Comparison of ENCODE assay signal across 14 cellular contexts in genomic region chr12:55827806-55828205, GRCh38. TPM values are rescaled to one million over a fixed set of nuclear protein-coding genes. Genes with fewer than 3 reads are reported as not detected.
A peak's percentile ranks its signal among the peaks of the same experiment; 100 is the strongest.
DNase-seq lines count a peak whose midpoint lies in the region; ATAC-seq and TF ChIP-seq lines count a peak whose summit lies in the region.
"Had no signal": no experiment of that assay in that cellular context is flagged by ENCODE, and none has a peak within 500 bp of the region (broad histone marks: within the 10 kb centered on the region; RNA-seq: fewer than 3 reads in every experiment).

No MANE protein-coding gene starts in this region.

- no peaks in the 10 kb centered on the region for H3K9me2 ChIP-seq in HCT116 (ENCODE audit: insufficient read depth)

- H3K27ac ChIP-seq in HCT116 (ENCODE audit: low read depth, low read length) (no peak overlapping the region), muscle layer of duodenum (ENCODE audit: low read length) (peak overlapping the region; percentile 4)

- TF ChIP-seq POLR2A in HCT116 (IDR thresholded peaks at IDR 0.05; ENCODE audit: borderline replicate concordance, extremely low read depth, insufficient read depth, insufficient read length) = no peak

- ATAC-seq in HCT116 (no peak), mucosa of descending colon (no peak), HG03442 (IDR thresholded peaks at IDR 0.05; ENCODE audit: unreplicated experiment) (no peak), HG03520 (IDR thresholded peaks at IDR 0.05; ENCODE audit: unreplicated experiment) (no peak)
- ATAC-seq in activated naive CD8-positive, alpha-beta T cell treated with anti-CD3 and anti-CD28 coated beads, Interleukin-2, amount 50 U/mL, for 24 hours = no peak
- ATAC-seq: heart left ventricle had no signal

- H4K20me1 ChIP-seq in HCT116 (ENCODE audit: insufficient read depth) = no peaks in the 10 kb centered on the region

- H2AFZ ChIP-seq in HCT116 (ENCODE audit: low read depth, low read length, poor library complexity, severe bottlenecking) = no peak overlapping the region

- TF ChIP-seq CTCF in AG04449 (IDR thresholded peaks at IDR 0.05; ENCODE audit: insufficient read depth, low read length, missing control alignments) (no peak), HCT116 (IDR thresholded peaks at IDR 0.05 in 2 of 3, conservative IDR thresholded peaks at IDR 0.05 in 1 of 3; ENCODE audit: borderline replicate concordance in 1 of 3, insufficient read depth in 1 of 3, low read depth in 2 of 3, low read length in 2 of 3) (no peak), mucosa of descending colon (IDR thresholded peaks at IDR 0.05) (no peak)

- no peaks in the 10 kb centered on the region for H3K27me3 ChIP-seq in HCT116 (ENCODE audit: insufficient read depth, low read length)
- no peaks in the 10 kb centered on the region for H3K27me3 ChIP-seq in muscle layer of duodenum (ENCODE audit: low read depth, low read length)
- H3K27me3 ChIP-seq: cardiac muscle cell, heart left ventricle had no signal

- H3K4me3 ChIP-seq in AG04449 (ENCODE audit: low read depth, low read length) = peak overlapping the region; percentile 3; the same call in 1 of the 2 replicates
- no peak overlapping the region; a peak in 2 of 4 replicates for H3K4me3 ChIP-seq in HCT116 (replicated peaks in 1 of 2; ENCODE audit: low read depth in 1 of 2, low read length in 2 of 2)
- peak overlapping the region in 1 of 2 donors; percentile 8 for H3K4me3 ChIP-seq in muscle layer of duodenum (ENCODE audit: low read depth in 1 of 2, low read length in 2 of 2)
- no peak overlapping the region for H3K4me3 ChIP-seq in mucosa of descending colon
- H3K4me3 ChIP-seq: cardiac muscle cell, prostate gland had no signal

- no peaks in the 10 kb centered on the region for H3K27me3 Mint-ChIP-seq in activated naive CD8-positive, alpha-beta T cell treated with anti-CD3 and anti-CD28 coated beads, Interleukin-2, amount 50 U/mL, for 24 hours

- H3K36me3 ChIP-seq in HCT116 (ENCODE audit: control insufficient read depth in 1 of 2, insufficient read depth in 2 of 2, low read length in 2 of 2) = peaks cover 7 to 23% of the 10 kb centered on the region in 2 experiments; a peak in 2 of 4 replicates
- peaks cover 3 to 21% of the 10 kb centered on the region in 2 donors for H3K36me3 ChIP-seq in muscle layer of duodenum (ENCODE audit: control insufficient read depth in 1 of 2, insufficient read depth in 2 of 2, low read length in 2 of 2)
- peaks cover 5% of the 10 kb centered on the region for H3K36me3 ChIP-seq in mucosa of descending colon (ENCODE audit: low read depth)
- H3K36me3 ChIP-seq: prostate gland had no signal

- peak overlapping the region; percentile 87 for H3K4me2 ChIP-seq in HCT116 (ENCODE audit: low read length)

- peaks cover 52% of the 10 kb centered on the region for H3K4me1 Mint-ChIP-seq in activated naive CD8-positive, alpha-beta T cell treated with anti-CD3 and anti-CD28 coated beads, Interleukin-2, amount 50 U/mL, for 24 hours

- no peak overlapping the region for H3K9ac ChIP-seq in HCT116 (ENCODE audit: low read length)

- H3K9me3 ChIP-seq in HCT116 (ENCODE audit: control insufficient read depth in 1 of 2, insufficient read depth in 1 of 2, low read depth in 1 of 2, low read length in 2 of 2) = no peaks in the 10 kb centered on the region
- no peaks in the 10 kb centered on the region for H3K9me3 ChIP-seq in muscle layer of duodenum (ENCODE audit: control insufficient read depth in 1 of 2, low read length in 2 of 2)
- H3K9me3 ChIP-seq in mucosa of descending colon = no peaks in the 10 kb centered on the region
- H3K9me3 ChIP-seq: heart left ventricle, prostate gland had no signal

- intact Hi-C loops in HCT116 (cut with micrococcal nuclease) = loop anchor here (2.0 kb wide), 1 partner anchor 99 kb away; the partner anchor contains the start of gene PYM1
- intact Hi-C loops in mucosa of descending colon (cut with DNase I, micrococcal nuclease) = no loop called here

- H3K4me3 Mint-ChIP-seq in activated naive CD8-positive, alpha-beta T cell treated with anti-CD3 and anti-CD28 coated beads, Interleukin-2, amount 50 U/mL, for 24 hours = peak overlapping the region; percentile 99

- POLR2A ChIA-PET in AG04449 (lab: Yijun Ruan, JAX) (no interaction called here), HCT116 (lab: Charles Lee) (interaction anchor here (0.6 to 2.0 kb wide), 2 partner anchors 10 to 102 kb away, joined by 4 to 8 read pairs; partner anchors contain the start of genes ORMDL2 and SARNP)

- no peak for TF ChIP-seq RAD21 in HCT116 (IDR thresholded peaks at IDR 0.05; ENCODE audit: low read depth)

- DNase-seq in AG04449 (ENCODE audit: low read depth, low spot score) (no peak), HCT116 (ENCODE audit: low read depth, low spot score) (no peak), mucosa of descending colon (no peak), DMS153 (lab: John Stamatoyannopoulos, UW) (no peak)
- no peak for DNase-seq in activated naive CD8-positive, alpha-beta T cell treated with anti-CD3 and anti-CD28 coated beads, Interleukin-2, amount 50 U/mL, for 24 hours
- DNase-seq: activated CD4-positive, CD25-positive, alpha-beta regulatory T cell; heart left ventricle; Kasumi-1; NCI-H524 treated with DMSO at 0.1 percent for 48 hours had no signal

- CTCF ChIA-PET in AG04449 (lab: Yijun Ruan, JAX) = interaction anchor here (0.9 to 3.6 kb wide), 5 partner anchors 9 to 112 kb away, joined by 4 to 16 read pairs (median 6); partner anchors contain the start of genes ORMDL2, PYM1 and SARNP
- CTCF ChIA-PET in HCT116 (lab: Charles Lee) = interaction anchor here (1.3 kb wide), 1 partner anchor 10 kb away, joined by 9 read pairs; the partner anchor contains the start of genes ORMDL2 and SARNP

- H3K27ac Mint-ChIP-seq in activated naive CD8-positive, alpha-beta T cell treated with anti-CD3 and anti-CD28 coated beads, Interleukin-2, amount 50 U/mL, for 24 hours = peak overlapping the region; percentile 95

- H3K36me3 Mint-ChIP-seq in activated naive CD8-positive, alpha-beta T cell treated with anti-CD3 and anti-CD28 coated beads, Interleukin-2, amount 50 U/mL, for 24 hours (ENCODE audit: low read depth) = peaks cover 25% of the 10 kb centered on the region

- H3K4me1 ChIP-seq in HCT116 (ENCODE audit: control insufficient read depth in 1 of 2, insufficient read depth in 2 of 2, low read length in 2 of 2) = peaks cover 16 to 29% of the 10 kb centered on the region in 2 experiments; a peak in 3 of 4 replicates
- H3K4me1 ChIP-seq in muscle layer of duodenum (ENCODE audit: control insufficient read depth in 1 of 2, insufficient read depth in 2 of 2, low read length in 2 of 2) = peaks cover 15 to 36% of the 10 kb centered on the region in 2 donors
- H3K4me1 ChIP-seq in mucosa of descending colon (ENCODE audit: low read depth) = peaks cover 29% of the 10 kb centered on the region

- H3K79me2 ChIP-seq in HCT116 (ENCODE audit: insufficient read depth, low read length) = peaks cover 68% of the 10 kb centered on the region

- H3K9me3 Mint-ChIP-seq in activated naive CD8-positive, alpha-beta T cell treated with anti-CD3 and anti-CD28 coated beads, Interleukin-2, amount 50 U/mL, for 24 hours = no peaks in the 10 kb centered on the region

- RAD21 ChIA-PET in HCT116 (lab: Charles Lee; ENCODE audit: low non-redundant PET in 1 of 2, low total read pairs in 2 of 2, uncharacterized antibody in 2 of 2, unreplicated experiment in 2 of 2) = no interaction called here

- no TSS peak for BruUV-seq in HCT116 (replicated peaks; lab: Mats Ljungman, UMichigan)

TF ChIP-seq in HCT116, 20 proteins besides CTCF, POLR2A, EP300 and RAD21:
- TF ChIP-seq ZFX (IDR thresholded peaks at IDR 0.05) (no peak), ZNF274 (IDR thresholded peaks at IDR 0.05; ENCODE audit: low read depth, low read length) (no peak), ELF1 (IDR thresholded peaks at IDR 0.05; ENCODE audit: borderline replicate concordance, low read depth) (no peak)

RNA-seq across cellular contexts. Expression of gene DNAJC14, which starts 1.6 kb away (rescaled TPM):
- total RNA-seq in HCT116 (2021; ENCODE audit: unreplicated experiment) = 39.2 TPM
- polyA plus RNA-seq in HCT116 (2012) = 24.2 and 26.9 TPM in 2 replicates
- 10 to 100 TPM; 26.6 to 30.8 (median 27.7) TPM for total RNA-seq in mucosa of descending colon

RNA-seq across cellular contexts. Expression of gene ORMDL2, which starts 10.0 kb away (rescaled TPM):
- 25.5 TPM for total RNA-seq in HCT116 (2021; ENCODE audit: unreplicated experiment)
- 44.2 and 45.3 TPM in 2 replicates for polyA plus RNA-seq in HCT116 (2012)
- total RNA-seq in mucosa of descending colon = 10 to 100 TPM; 42.1 to 97.8 (median 74.2) TPM

RNA-seq across cellular contexts. Expression of gene SARNP, which starts 10.3 kb away (rescaled TPM):
- total RNA-seq in HCT116 (2021; ENCODE audit: unreplicated experiment) (82.4 TPM), mucosa of descending colon (10 to 100 TPM; 38.7 to 45.9 (median 41.3) TPM)
- 60.2 and 74.9 TPM in 2 replicates for polyA plus RNA-seq in HCT116 (2012)

RNA-seq across cellular contexts. Expression of gene MMP19, which starts 14.9 kb away (rescaled TPM):
- 2.3 TPM for total RNA-seq in HCT116 (2021; ENCODE audit: unreplicated experiment)
- 0.59 and 0.77 TPM in 2 replicates for polyA plus RNA-seq in HCT116 (2012)
- total RNA-seq in mucosa of descending colon = 1 to 10 TPM; 1.7 to 6.6 (median 5.0) TPM
- total RNA-seq: cardiac muscle cell had no signal
